Comparison of ENCODE assay signal across 21 cellular contexts in genomic region chr1:232487236-232487635, GRCh38.
DNase-seq lines count a peak whose midpoint lies in the region; ATAC-seq and TF ChIP-seq lines count a peak whose summit lies in the region.
"Had no signal": no experiment of that assay in that cellular context is flagged by ENCODE, and none has a peak within 500 bp of the region (broad histone marks: within the 10 kb centered on the region; RNA-seq: fewer than 3 reads in every experiment).

No MANE protein-coding gene starts in this region.

- TF ChIP-seq POLR2A in IMR-90 (IDR thresholded peaks at IDR 0.05; ENCODE audit: low read depth, low read length) (no peak), heart left ventricle (IDR thresholded peaks at IDR 0.05) (no peak)

- no peaks in the 10 kb centered on the region for H4K20me1 ChIP-seq in IMR-90 (ENCODE audit: insufficient read depth, low read length)
- H4K20me1 ChIP-seq: BLaER1 treated with 17β-estradiol and CSF1 and Interleukin-3, amounts not matched to agents 10 nM and 100 nM had no signal

- no CpG with 5 or more reads among the region's 3 CpGs for WGBS in IMR-90 (ENCODE audit: extremely low coverage in 2 of 2, insufficient read length in 1 of 2), 2 experiments
- 47 to 57% (median 53%) methylated on average over 3 of the region's 3 CpGs for WGBS in heart left ventricle, 4 donors
- 41 to 56% (median 53%) methylated on average over 3 of the region's 3 CpGs for WGBS in psoas muscle, 3 donors

- POLR2A ChIA-PET in IMR-90 (lab: Charles Lee; ENCODE audit: unreplicated experiment) = no interaction called here

- dilution Hi-C loops in IMR-90 (cut with HindIII; ENCODE audit: low sequenced_read_pairs, unreplicated experiment) = no loop called here

- H3K4ac ChIP-seq in IMR-90 (ENCODE audit: low read depth, low read length) = peak overlapping the region; percentile 28

- 0 out of 2 replicates have a peak overlapping the region, but pooled peaks have one; percentile 16 for H3K23ac ChIP-seq in IMR-90 (ENCODE audit: low read depth, low read length)

- no peak for ATAC-seq in IMR-90 (ENCODE audit: low read depth)
- ATAC-seq in heart left ventricle = peak in 1 of 4 donors; percentile 12
- peak in 2 of 4 donors; percentile 16 to 31 for ATAC-seq in psoas muscle
- no peak for ATAC-seq in left lobe of liver
- no peak for ATAC-seq in HG02981 (IDR thresholded peaks at IDR 0.05; ENCODE audit: unreplicated experiment)
- ATAC-seq: GM23338 had no signal

- H4K8ac ChIP-seq in IMR-90 (ENCODE audit: low read depth in 2 of 2, low read length in 2 of 2) = 0 out of 4 replicates have a peak overlapping the region, but pooled peaks of 1 of the 2 experiments have one; percentile 16

- in situ Hi-C loops in IMR-90 (cut with MboI; ENCODE audit: low sequenced_read_pairs) = no loop called here

- no peak overlapping the region for H2AFZ ChIP-seq in IMR-90 (replicated peaks; ENCODE audit: low read length, poor library complexity)
- H2AFZ ChIP-seq: GM23338 had no signal

- no peak overlapping the region; the same call in 1 of the 2 replicates for H2BK20ac ChIP-seq in IMR-90 (ENCODE audit: low read depth, low read length)

- no peak overlapping the region for H3K56ac ChIP-seq in IMR-90 (ENCODE audit: extremely low read depth, insufficient read depth, low read length)

- H3K9me3 ChIP-seq in IMR-90 (ENCODE audit: control insufficient read depth, insufficient read depth, low read length) (no peaks in the 10 kb centered on the region), heart left ventricle (no peaks in the 10 kb centered on the region), psoas muscle (no peaks in the 10 kb centered on the region)
- H3K9me3 ChIP-seq: BLaER1 treated with 17β-estradiol and CSF1 and Interleukin-3, amounts not matched to agents 10 nM and 100 nM; Caco-2; HAP-1 had no signal

- no peak overlapping the region; the same call in 1 of the 2 replicates for H3K27ac ChIP-seq in IMR-90 (ENCODE audit: insufficient read depth, low read length)
- H3K27ac ChIP-seq in heart left ventricle = peak overlapping the region in 11 of 12 donors; percentile 36 to 84 (median 56)
- H3K27ac ChIP-seq in psoas muscle = peak overlapping the region; percentile 68
- H3K27ac ChIP-seq: BLaER1 treated with 17β-estradiol and CSF1 and Interleukin-3, amounts not matched to agents 10 nM and 100 nM; KMS-11 had no signal

- H2BK15ac ChIP-seq in IMR-90 (ENCODE audit: low read depth, low read length) = 0 out of 3 replicates have a peak overlapping the region, but pooled peaks have one; percentile 27

- no peak for TF ChIP-seq CTCF in IMR-90 (conservative IDR thresholded peaks at IDR 0.05; ENCODE audit: low read depth, low read length)
- no peak for TF ChIP-seq CTCF in heart left ventricle (IDR thresholded peaks at IDR 0.05)
- TF ChIP-seq CTCF in psoas muscle (IDR thresholded peaks at IDR 0.05) = no peak

- H3K36me3 ChIP-seq in IMR-90 (ENCODE audit: control insufficient read depth, insufficient read depth, low read length) (peaks cover 8% of the 10 kb centered on the region), heart left ventricle (peaks cover 0 to 64% (median 19%) of the 10 kb centered on the region in 9 donors), psoas muscle (ENCODE audit: insufficient read depth in 1 of 2, low read depth in 1 of 2) (peaks cover 0 to 22% of the 10 kb centered on the region in 2 donors)
- H3K36me3 ChIP-seq: HAP-1 had no signal

- H4K5ac ChIP-seq in IMR-90 (ENCODE audit: low read depth, low read length) = no peak overlapping the region

- no TSS peak for BruUV-seq in IMR-90 (replicated peaks; lab: Mats Ljungman, UMichigan)

- CTCF ChIA-PET in IMR-90 (lab: Yijun Ruan, JAX) = no interaction called here

- H3K18ac ChIP-seq in IMR-90 (ENCODE audit: low read depth, low read length) = peak overlapping the region; percentile 9; the same call in 1 of the 2 replicates

- no peak overlapping the region; the same call in 1 of the 2 replicates for H3K14ac ChIP-seq in IMR-90 (replicated peaks; ENCODE audit: low read depth, low read length)

- no peak overlapping the region for H4K91ac ChIP-seq in IMR-90 (ENCODE audit: insufficient read depth, low read depth, low read length)

- H3K27me3 ChIP-seq in IMR-90 (ENCODE audit: control insufficient read depth, insufficient read depth, low read length) = no peaks in the 10 kb centered on the region
- no peaks in the 10 kb centered on the region for H3K27me3 ChIP-seq in heart left ventricle
- no peaks in the 10 kb centered on the region for H3K27me3 ChIP-seq in psoas muscle (ENCODE audit: insufficient read depth in 3 of 3, low read length in 2 of 3)
- H3K27me3 ChIP-seq: BLaER1 treated with 17β-estradiol and CSF1 and Interleukin-3, amounts not matched to agents 10 nM and 100 nM had no signal

- H2BK120ac ChIP-seq in IMR-90 (ENCODE audit: low read depth, low read length) = 0 out of 2 replicates have a peak overlapping the region, but pooled peaks have one; percentile 28

- no peak for DNase-seq in IMR-90
- DNase-seq in amniotic epithelial cell (ENCODE audit: low read depth) = peak; percentile 55
- DNase-seq in heart left ventricle = no peak
- no peak for DNase-seq in psoas muscle
- no peak for DNase-seq in NCI-H2107 treated with DMSO at 0.1 percent for 48 hours (lab: John Stamatoyannopoulos, UW; ENCODE audit: unreplicated experiment)
- DNase-seq in left lobe of liver (ENCODE audit: low spot score) = no peak
- DNase-seq: Caco-2; CD4-positive, alpha-beta memory T cell; DND-41; NCI-H1105; NCI-H146; NCI-H2029; NCI-H2171; NCI-H345; NCI-H524 treated with DMSO at 0.1 percent for 48 hours; NCI-H82 had no signal

- peak overlapping the region; percentile 46 for H2BK5ac ChIP-seq in IMR-90 (ENCODE audit: low read depth, low read length, poor library complexity, severe bottlenecking)

- no peak overlapping the region for H3K4me3 ChIP-seq in IMR-90 (ENCODE audit: insufficient read depth, low read depth, low read length)
- H3K4me3 ChIP-seq in heart left ventricle = no peak overlapping the region
- H3K4me3 ChIP-seq in psoas muscle = no peak overlapping the region
- H3K4me3 ChIP-seq: BLaER1 treated with 17β-estradiol and CSF1 and Interleukin-3, amounts not matched to agents 10 nM and 100 nM; GM23338; HAP-1 had no signal

- H3K79me1 ChIP-seq in IMR-90 (ENCODE audit: low read depth in 1 of 2, low read length in 2 of 2) = peaks cover 0 to 4% of the 10 kb centered on the region in 2 experiments; a peak in 1 of 4 replicates

- intact Hi-C loops in IMR-90 (cut with micrococcal nuclease) (no loop called here), heart left ventricle (cut with DNase I) (loop anchor here in 2 of 10 donors (10.0 kb wide), 1 partner anchor 138 kb away; no protein-coding TSS in a partner anchor), psoas muscle (cut with DNase I) (loop anchor here (10.0 kb wide), 2 partner anchors 58 to 138 kb away; no protein-coding TSS in a partner anchor)

- H3K4me1 ChIP-seq in IMR-90 (ENCODE audit: control insufficient read depth, insufficient read depth, low read length) (peaks cover 13% of the 10 kb centered on the region), heart left ventricle (peaks cover 0 to 39% (median 24%) of the 10 kb centered on the region in 12 donors), psoas muscle (peaks cover 24% of the 10 kb centered on the region)
- H3K4me1 ChIP-seq: Caco-2 had no signal

- TF ChIP-seq RAD21 in IMR-90 (IDR thresholded peaks at IDR 0.05; ENCODE audit: low read length) = no peak

- no peak overlapping the region for H3K9ac ChIP-seq in IMR-90 (ENCODE audit: low read depth, low read length)
- H3K9ac ChIP-seq: BLaER1 treated with 17β-estradiol and CSF1 and Interleukin-3, amounts not matched to agents 10 nM and 100 nM; KMS-11 had no signal

- no peak overlapping the region for H2AK5ac ChIP-seq in IMR-90 (ENCODE audit: low read depth, low read length)

- H2AK9ac ChIP-seq in IMR-90 (replicated peaks; ENCODE audit: low read depth, low read length, poor library complexity) = no peak overlapping the region

- peak overlapping the region; percentile 27; the same call in 1 of the 2 replicates for H3K4me2 ChIP-seq in IMR-90 (ENCODE audit: low read depth, low read length)
- H3K4me2 ChIP-seq: GM23338, KMS-11 had no signal

- peaks cover 10% of the 10 kb centered on the region; the same call in 1 of the 2 replicates for H3K9me1 ChIP-seq in IMR-90 (ENCODE audit: insufficient read depth, low read length)

TF ChIP-seq in IMR-90, 13 proteins besides CTCF, POLR2A, EP300 and RAD21:
- TF ChIP-seq NFE2L2 (IDR thresholded peaks at IDR 0.05; ENCODE audit: low read depth, low read length) (no peak), RCOR1 (IDR thresholded peaks at IDR 0.05; ENCODE audit: insufficient replicate concordance, low read length) (no peak)
